In genomic region chr11:119018074-119018938, GRCh38 we compare ENCODE assay signal across 1 cellular context.
TF ChIP-seq lines count a peak whose summit lies in the region.

TSS of gene RPS25 (minus strand) at chr11:119018343. CDS start at chr11:119018284, 59 bp downstream.
TSS of gene TRAPPC4 (plus strand) at chr11:119018766. CDS start at chr11:119018796, 30 bp downstream.

TF ChIP-seq in HepG2, 621 proteins besides CTCF, POLR2A, EP300 and RAD21 (continued from another document and continues in another):
- TF ChIP-seq ZNF577 (CRISPR knock-in tag; IDR thresholded peaks at IDR 0.05; ENCODE audit: borderline replicate concordance, low read depth) (no peak), NAIF1 (CRISPR knock-in tag; IDR thresholded peaks at IDR 0.05; ENCODE audit: borderline replicate concordance) (no peak; the same call in 1 of the 2 replicates), ZNF629 (CRISPR knock-in tag; conservative IDR thresholded peaks at IDR 0.05) (no peak; the same call in 1 of the 2 replicates), PLRG1 (conservative IDR thresholded peaks at IDR 0.05) (no peak), ZNF644 (CRISPR knock-in tag; IDR thresholded peaks at IDR 0.05; ENCODE audit: low read depth) (no peak), SIX4 (CRISPR knock-in tag; IDR thresholded peaks at IDR 0.05) (no peak; the same call in 1 of the 2 replicates), HDAC1 (CRISPR knock-in tag; IDR thresholded peaks at IDR 0.05) (peak; percentile 92), ZFX (CRISPR knock-in tag; IDR thresholded peaks at IDR 0.05; ENCODE audit: low read depth) (peak; percentile 88), E2F2 (CRISPR knock-in tag; IDR thresholded peaks at IDR 0.05; ENCODE audit: borderline replicate concordance) (no peak), ZBTB26 (CRISPR knock-in tag; IDR thresholded peaks at IDR 0.05; ENCODE audit: borderline replicate concordance) (no peak; the same call in 1 of the 2 replicates), PRDM10 (CRISPR knock-in tag; IDR thresholded peaks at IDR 0.05; ENCODE audit: low read depth) (no peak), ZNF781 (CRISPR knock-in tag; IDR thresholded peaks at IDR 0.05; ENCODE audit: borderline replicate concordance, not compliant biosample characterization) (peak; percentile 68), MTF2 (CRISPR knock-in tag; IDR thresholded peaks at IDR 0.05; ENCODE audit: borderline replicate concordance) (no peak), KDM5A (IDR thresholded peaks at IDR 0.05; ENCODE audit: borderline replicate concordance, low read length) (peak; percentile 88), ZNF569 (CRISPR knock-in tag; IDR thresholded peaks at IDR 0.05; ENCODE audit: borderline replicate concordance) (no peak), MLXIP (CRISPR knock-in tag; IDR thresholded peaks at IDR 0.05; ENCODE audit: borderline replicate concordance) (no peak), ZSCAN20 (CRISPR knock-in tag; IDR thresholded peaks at IDR 0.05; ENCODE audit: borderline replicate concordance) (no peak), SRF (IDR thresholded peaks at IDR 0.05; ENCODE audit: low read depth, low read length) (0 out of 2 replicates have a peak, but pooled peaks have one; percentile 39), ZFP1 (CRISPR knock-in tag; IDR thresholded peaks at IDR 0.05) (peak; percentile 10; the same call in 1 of the 2 replicates), LBX2 (CRISPR knock-in tag; IDR thresholded peaks at IDR 0.05; ENCODE audit: borderline replicate concordance) (peak; percentile 29; the same call in 1 of the 2 replicates), FOXC1 (CRISPR knock-in tag; IDR thresholded peaks at IDR 0.05; ENCODE audit: borderline replicate concordance) (no peak; the same call in 1 of the 2 replicates), ZNF235 (CRISPR knock-in tag; IDR thresholded peaks at IDR 0.05; ENCODE audit: borderline replicate concordance) (peak; percentile 29; the same call in 1 of the 2 replicates), ZNF639 (CRISPR knock-in tag; conservative IDR thresholded peaks at IDR 0.05) (no peak), ZNF646 (CRISPR knock-in tag; IDR thresholded peaks at IDR 0.05) (no peak), SP2 (CRISPR knock-in tag; IDR thresholded peaks at IDR 0.05) (peak; percentile 79), RBM39 (IDR thresholded peaks at IDR 0.05; ENCODE audit: low read depth, low read length, poor library complexity, severe bottlenecking) (no peak), ZNF276 (CRISPR knock-in tag; IDR thresholded peaks at IDR 0.05; ENCODE audit: low read depth) (no peak), SAP130 (CRISPR knock-in tag; IDR thresholded peaks at IDR 0.05; ENCODE audit: low read depth) (peak; percentile 94), GABPA (IDR thresholded peaks at IDR 0.05; ENCODE audit: low read depth, low read length) (peak; percentile 88), GABPA (CRISPR knock-in tag; IDR thresholded peaks at IDR 0.05; ENCODE audit: low read depth) (peak; percentile 99), ZNF260 (CRISPR knock-in tag; IDR thresholded peaks at IDR 0.05; ENCODE audit: borderline replicate concordance, low read depth) (0 out of 2 replicates have a peak, but pooled peaks have one; percentile 33), NRL (CRISPR knock-in tag; IDR thresholded peaks at IDR 0.05; ENCODE audit: borderline replicate concordance) (no peak; the same call in 1 of the 2 replicates), ZNF782 (CRISPR knock-in tag; IDR thresholded peaks at IDR 0.05; ENCODE audit: borderline replicate concordance) (no peak; the same call in 1 of the 2 replicates), MNT (IDR thresholded peaks at IDR 0.05) (no peak; the same call in 1 of the 2 replicates), ZNF24 (IDR thresholded peaks at IDR 0.05) (no peak), EHMT2 (IDR thresholded peaks at IDR 0.05; ENCODE audit: borderline replicate concordance, low read depth, low read length) (no peak)
